In genomic region chr16:88844412-88845118, GRCh38 we compare ENCODE assay signal across 24 cellular contexts. TPM values are rescaled to one million over a fixed set of nuclear protein-coding genes. Genes with fewer than 3 reads are reported as not detected.
DNase-seq lines count a peak whose midpoint lies in the region; ATAC-seq, FAIRE-seq and TF ChIP-seq lines count a peak whose summit lies in the region.
"Had no signal": no experiment of that assay in that cellular context is flagged by ENCODE, and none has a peak within 500 bp of the region (broad histone marks: within the 10 kb centered on the region; RNA-seq: fewer than 3 reads in every experiment).

No MANE protein-coding gene starts in this region.

- H3K27me3 ChIP-seq in GM06990 (replicated peaks; ENCODE audit: control insufficient read depth, insufficient read depth, low read length) (no peaks in the 10 kb centered on the region), K562 (ENCODE audit: control insufficient read depth in 2 of 2, insufficient read depth in 2 of 2, low read length in 2 of 2) (no peaks in the 10 kb centered on the region), mesendoderm (ENCODE audit: insufficient read depth, low read length, poor library complexity) (no peaks in the 10 kb centered on the region), stomach (no peaks in the 10 kb centered on the region)
- H3K27me3 ChIP-seq: BLaER1 treated with 17β-estradiol and CSF1 and Interleukin-3, amounts not matched to agents 10 nM and 100 nM; cardiac muscle cell had no signal

- no peak overlapping the region for H3K18ac ChIP-seq in mesendoderm (ENCODE audit: low read length)

- no peak overlapping the region for H2AFZ ChIP-seq in K562 (ENCODE audit: low read depth, low read length)

- H3K4me2 ChIP-seq in K562 (ENCODE audit: insufficient read depth, low read length) (no peak overlapping the region), mesendoderm (ENCODE audit: low read length) (no peak overlapping the region)
- H3K4me2 ChIP-seq: BLaER1 treated with 17β-estradiol and CSF1 and Interleukin-3, amounts not matched to agents 10 nM and 100 nM had no signal

- no peak overlapping the region for H4K5ac ChIP-seq in mesendoderm (ENCODE audit: low read length)

- no peak overlapping the region for H3K4me3 ChIP-seq in GM06990 (replicated peaks; ENCODE audit: low read depth, low read length)
- no peak overlapping the region for H3K4me3 ChIP-seq in HFF-Myc (replicated peaks; ENCODE audit: low read depth, low read length)
- H3K4me3 ChIP-seq in K562, result no peak overlapping the region
- no peak overlapping the region for H3K4me3 ChIP-seq in mesendoderm (ENCODE audit: low read length)
- no peak overlapping the region for H3K4me3 ChIP-seq in stomach
- H3K4me3 ChIP-seq: BLaER1 treated with 17β-estradiol and CSF1 and Interleukin-3, amounts not matched to agents 10 nM and 100 nM; cardiac muscle cell; thoracic aorta had no signal

- in situ Hi-C loops in K562 (cut with MboI), result no loop called here

- DNase-seq in GM06990 (ENCODE audit: extremely low read depth, insufficient read length) (no peak), HFF-Myc (ENCODE audit: extremely low read depth, low read depth) (no peak), K562 (ENCODE audit: extremely low read depth in 1 of 4, low spot score in 3 of 4) (no peak), mesendoderm (peak; percentile 44), stomach (no peak), ecto neural progenitor cell (ENCODE audit: low spot score) (no peak)
- DNase-seq: activated CD4-positive, alpha-beta T cell treated with anti-CD3 and anti-CD28 coated beads, Interleukin-2, amount 50 U/mL, for 48 hours; activated naive CD8-positive, alpha-beta T cell treated with anti-CD3 and anti-CD28 coated beads for 36 hours; activated T-cell treated with anti-CD3 and anti-CD28 coated beads, Interleukin-2, amount 50 U/mL, for 48 hours; DMS79 treated with DMSO at 0.1 percent for 48 hours; effector memory CD4-positive, alpha-beta T cell; hypothalamus; left cardiac atrium; NCI-H2081; NCI-H69; stimulated activated CD4-positive, alpha-beta T cell treated with anti-CD3 and anti-CD28 coated beads, Interleukin-4, amount 100 ng/mL, for 1 hour; stimulated activated CD8-positive, alpha-beta memory T cell treated with anti-CD3 and anti-CD28 coated beads, Interleukin-4, amount 100 ng/mL, for 48 hours had no signal

- CTCF ChIA-PET in K562 (lab: Yijun Ruan, JAX; ENCODE audit: low intra/inter-chr PET ratio), result no interaction called here

- H2BK15ac ChIP-seq in mesendoderm (replicated peaks; ENCODE audit: low read depth), result no peak overlapping the region

- TF ChIP-seq CTCF in GM06990 (IDR thresholded peaks at IDR 0.05; ENCODE audit: insufficient read depth, low read length, poor library complexity, severe bottlenecking) (peak; percentile 25), HFF-Myc (IDR thresholded peaks at IDR 0.05; ENCODE audit: low read depth, low read length, missing control alignments) (peak; percentile 29), K562 (IDR thresholded peaks at IDR 0.05 in 2 of 3, conservative IDR thresholded peaks at IDR 0.05 in 1 of 3; ENCODE audit: insufficient read depth in 2 of 3, low read depth in 1 of 3, low read length in 3 of 3) (peak in 1 of 3 experiments; percentile 20; a peak in 1 of 6 replicates), stomach (IDR thresholded peaks at IDR 0.05) (no peak)

- peak; percentile 40; the same call in 2 of the 3 replicates for ATAC-seq in K562
- no peak for ATAC-seq in HG02678 (IDR thresholded peaks at IDR 0.05; ENCODE audit: unreplicated experiment)
- ATAC-seq: left cardiac atrium had no signal

- no peak overlapping the region for H3K23ac ChIP-seq in mesendoderm (ENCODE audit: low read length)

- H3K27ac ChIP-seq in K562 (ENCODE audit: extremely low read depth, low read depth, low read length), result no peak overlapping the region
- H3K27ac ChIP-seq in mesendoderm (ENCODE audit: low read depth, low read length), result no peak overlapping the region
- no peak overlapping the region for H3K27ac ChIP-seq in stomach
- H3K27ac ChIP-seq: cardiac muscle cell, thoracic aorta had no signal

- H2AK5ac ChIP-seq in mesendoderm (ENCODE audit: low read length), result no peak overlapping the region

- 68% methylated on average over 17 of the region's 17 CpGs for WGBS in K562 (ENCODE audit: insufficient coverage, low coverage, missing lambda C conversion rate)
- no CpG with 5 or more reads among the region's 17 CpGs for WGBS in mesendoderm (ENCODE audit: extremely low coverage, insufficient coverage, low lambda C conversion rate)
- WGBS in stomach, 5 donors, result 80 to 85% (median 83%) methylated on average over 17 of the region's 17 CpGs

- H3K9ac ChIP-seq in K562 (ENCODE audit: insufficient read depth in 1 of 2, low read depth in 2 of 2, low read length in 2 of 2), result no peak overlapping the region
- H3K9ac ChIP-seq in mesendoderm (ENCODE audit: low read length), result no peak overlapping the region

- H3K4me1 ChIP-seq in K562 (replicated peaks in 1 of 2; ENCODE audit: control insufficient read depth in 2 of 2, insufficient read depth in 2 of 2, low read length in 2 of 2), result peaks cover 0 to 43% of the 10 kb centered on the region in 2 experiments; a peak in 2 of 5 replicates
- no peaks in the 10 kb centered on the region for H3K4me1 ChIP-seq in mesendoderm (ENCODE audit: control insufficient read depth, low read depth, low read length)
- H3K4me1 ChIP-seq in stomach, result no peaks in the 10 kb centered on the region

- TF ChIP-seq EP300 in K562 (IDR thresholded peaks at IDR 0.05; ENCODE audit: low read length) (no peak), stomach (IDR thresholded peaks at IDR 0.05) (no peak)

- H3K9me3 ChIP-seq in K562 (replicated peaks; ENCODE audit: control insufficient read depth, insufficient read depth, low read depth, low read length), result no peaks in the 10 kb centered on the region
- H3K9me3 ChIP-seq in stomach, result no peaks in the 10 kb centered on the region
- H3K9me3 ChIP-seq: BLaER1 treated with 17β-estradiol and CSF1 and Interleukin-3, amounts not matched to agents 10 nM and 100 nM; thoracic aorta had no signal

- intact Hi-C loops in K562 (cut with micrococcal nuclease) (no loop called here), stomach (cut with DNase I; ENCODE audit: low total_unique reads) (no loop called here)

- H4K20me1 ChIP-seq in K562 (replicated peaks; ENCODE audit: control insufficient read depth, insufficient read depth, low read length), result no peaks in the 10 kb centered on the region

- TF ChIP-seq RAD21 in K562 (CRISPR knock-in tag; conservative IDR thresholded peaks at IDR 0.05 in 1 of 2, IDR thresholded peaks at IDR 0.05 in 1 of 2), result no peak

- no peak overlapping the region for H4K8ac ChIP-seq in mesendoderm (ENCODE audit: low read depth, low read length)

- TF ChIP-seq POLR2A in K562 (conservative IDR thresholded peaks at IDR 0.05) (no peak), stomach (IDR thresholded peaks at IDR 0.05) (no peak)

- H3K4ac ChIP-seq in mesendoderm (ENCODE audit: low read depth, low read length), result no peak overlapping the region

- POLR2A ChIA-PET in K562 (lab: Yijun Ruan, JAX), result interaction anchor here (0.8 kb wide), 1 partner anchor 12 kb away, joined by 3 read pairs; no protein-coding TSS in a partner anchor

- BruUV-seq in K562 (replicated peaks; lab: Mats Ljungman, UMichigan), result no TSS peak

- FAIRE-seq in K562 (lab: Jason Lieb, UNC), result no peak
- FAIRE-seq: GM12891 had no signal

- no peaks in the 10 kb centered on the region for H3K9me1 ChIP-seq in K562 (ENCODE audit: control insufficient read depth, insufficient read depth, low read length)

- no peaks in the 10 kb centered on the region for H3K79me1 ChIP-seq in mesendoderm (ENCODE audit: low read length)

- no peaks in the 10 kb centered on the region for H3K79me2 ChIP-seq in K562 (ENCODE audit: control insufficient read depth, insufficient read depth, low read length)
- H3K79me2 ChIP-seq in mesendoderm (ENCODE audit: control insufficient read depth, insufficient read depth, low read length), result no peaks in the 10 kb centered on the region

- no peak overlapping the region for H2BK5ac ChIP-seq in mesendoderm (ENCODE audit: low read length)

- H2BK120ac ChIP-seq in mesendoderm (ENCODE audit: low read depth, low read length), result no peak overlapping the region

- H3K36me3 ChIP-seq in GM06990 (ENCODE audit: control insufficient read depth, insufficient read depth, low read length) (peaks cover 8% of the 10 kb centered on the region), K562 (ENCODE audit: control insufficient read depth, insufficient read depth, low read length) (no peaks in the 10 kb centered on the region; the same call in 2 of the 3 replicates), mesendoderm (ENCODE audit: control insufficient read depth, insufficient read depth, low read length) (no peaks in the 10 kb centered on the region), stomach (peaks cover 7 to 74% (median 56%) of the 10 kb centered on the region in 4 donors)
- H3K36me3 ChIP-seq: cardiac muscle cell had no signal

- H3K56ac ChIP-seq in mesendoderm (ENCODE audit: low read length), result no peak overlapping the region

RNA-seq across cellular contexts. Expression of gene GALNS, which starts 12.2 kb away (rescaled TPM):
- total RNA-seq in K562 (2011; cell fraction: chromatin; rRNA removed; ENCODE audit: low replicate concordance), result 69.8 and 180 TPM in 2 replicates
- 70.5 and 71.6 TPM in 2 replicates for total RNA-seq in K562 (2011; cell fraction: nucleolus; rRNA removed)
- 50.8 and 56.2 TPM in 2 replicates for total RNA-seq in K562 (2011; cell fraction: nucleoplasm; rRNA removed)
- total RNA-seq in K562 (2014; rRNA removed), result 3.4 and 5.4 TPM in 2 replicates
- total RNA-seq in K562 (2014; rRNA removed; fragmentation: Illumina TruSeq; extraction: Trizol), result 2.4 and 4.1 TPM in 2 replicates
- total RNA-seq in K562 (2015; rRNA removed; fragmentation: Illumina TruSeq; extraction: Trizol), result 5.6 and 5.9 TPM in 2 replicates
- 12.3 and 13.2 TPM in 2 replicates for total RNA-seq in K562 (2021)
- polyA plus RNA-seq in K562 (2011; rRNA removed), result 3.9 and 4.3 TPM in 2 replicates
- 3.9 and 9.1 TPM in 2 replicates for polyA plus RNA-seq in K562 (2011; cell fraction: cytosol; rRNA removed)
- 20.2 and 34.5 TPM in 2 replicates for polyA plus RNA-seq in K562 (2011; cell fraction: nucleus; rRNA removed)
- 11.1 and 16.0 TPM in 2 replicates for polyA plus RNA-seq in K562 (2012)
- polyA plus RNA-seq in K562 (2014; fragmentation: Illumina TruSeq; extraction: Trizol), result 6.0 and 7.0 TPM in 2 replicates
- polyA plus RNA-seq in K562 (2014; fragmentation: Nextera tagmentation; extraction: Ambion mirVana), result under 1 TPM; 0.38 to 0.63 TPM
- 6.7 and 8.6 TPM in 2 replicates for polyA plus RNA-seq in K562 (2014; rRNA removed)
- polyA minus RNA-seq in K562 (2011; rRNA and poly(A)+ RNA removed), result 1.9 and 3.7 TPM in 2 replicates
- polyA minus RNA-seq in K562 (2011; cell fraction: cytosol; rRNA and poly(A)+ RNA removed), result 3.2 and 3.3 TPM in 2 replicates
- 7.0 and 7.8 TPM in 2 replicates for polyA minus RNA-seq in K562 (2011; cell fraction: nucleus; rRNA and poly(A)+ RNA removed)
- polyA plus RNA-seq in mesendoderm (2013, experiment 1 of 2), result 8.9 TPM
- 8.8 TPM for polyA plus RNA-seq in mesendoderm (2013, experiment 2 of 2)
- total RNA-seq in stomach, result 100 to 1,000 TPM in 1 of 5 donors, 10 to 100 TPM in 4; 16.2 to 110 (median 51.9) TPM
- 10 to 100 TPM in 2 of 3 donors, 1 to 10 TPM in 1; 8.6 to 16.6 (median 11.5) TPM for polyA plus RNA-seq in stomach

RNA-seq across cellular contexts. Expression of gene TRAPPC2L, which starts 12.4 kb away (rescaled TPM):
- 43.1 and 83.7 TPM in 2 replicates for total RNA-seq in K562 (2011; cell fraction: chromatin; rRNA removed; ENCODE audit: low replicate concordance)
- total RNA-seq in K562 (2011; cell fraction: nucleolus; rRNA removed), result 64.3 and 69.7 TPM in 2 replicates
- total RNA-seq in K562 (2011; cell fraction: nucleoplasm; rRNA removed), result 53.0 and 53.7 TPM in 2 replicates
- total RNA-seq in K562 (2014; rRNA removed) (60.4 and 77.5 TPM in 2 replicates), K562 (2014; rRNA removed; fragmentation: Illumina TruSeq; extraction: Trizol) (92.6 and 126 TPM in 2 replicates), K562 (2015; rRNA removed; fragmentation: Illumina TruSeq; extraction: Trizol) (61.1 and 69.1 TPM in 2 replicates), K562 (2021) (89.1 and 92.6 TPM in 2 replicates), stomach (10 to 100 TPM in 3 of 5 donors, 1 to 10 TPM in 2; 2.9 to 31.4 (median 25.2) TPM)
- polyA plus RNA-seq in K562 (2011; rRNA removed) (124 and 163 TPM in 2 replicates), K562 (2014; fragmentation: Illumina TruSeq; extraction: Trizol) (97.5 and 104 TPM in 2 replicates), K562 (2014; fragmentation: Nextera tagmentation; extraction: Ambion mirVana) (100 to 1,000 TPM; 345 to 398 TPM), K562 (2014; rRNA removed) (92.4 and 99.1 TPM in 2 replicates), stomach (100 to 1,000 TPM in 1 of 3 donors, 10 to 100 TPM in 2; 57.6 to 107 (median 91.4) TPM)
- 94.2 and 150 TPM in 2 replicates for polyA plus RNA-seq in K562 (2011; cell fraction: cytosol; rRNA removed)
- 96.2 and 120 TPM in 2 replicates for polyA plus RNA-seq in K562 (2011; cell fraction: nucleus; rRNA removed)
- 69.9 and 168 TPM in 2 replicates for polyA plus RNA-seq in K562 (2012)
- 28.3 and 55.3 TPM in 2 replicates for polyA minus RNA-seq in K562 (2011; rRNA and poly(A)+ RNA removed)
- 24.9 and 30.9 TPM in 2 replicates for polyA minus RNA-seq in K562 (2011; cell fraction: cytosol; rRNA and poly(A)+ RNA removed)
- 30.4 and 33.3 TPM in 2 replicates for polyA minus RNA-seq in K562 (2011; cell fraction: nucleus; rRNA and poly(A)+ RNA removed)
- polyA plus RNA-seq in mesendoderm (2013, experiment 1 of 2), result 108 TPM
- 109 TPM for polyA plus RNA-seq in mesendoderm (2013, experiment 2 of 2)

RNA-seq across cellular contexts. Expression of gene PABPN1L, which starts 21.9 kb away (rescaled TPM):
- 0.46 and 2.2 TPM in 2 replicates for total RNA-seq in K562 (2011; cell fraction: chromatin; rRNA removed; ENCODE audit: low replicate concordance)
- total RNA-seq in K562 (2011; cell fraction: nucleolus; rRNA removed), result 0.26 and 0.50 TPM in 2 replicates
- 0.29 and 0.99 TPM in 2 replicates for total RNA-seq in K562 (2011; cell fraction: nucleoplasm; rRNA removed)
- total RNA-seq in K562 (2014; rRNA removed) (0.32 TPM in 1 of 2 replicates, not detected in the other), K562 (2014; rRNA removed; fragmentation: Illumina TruSeq; extraction: Trizol) (not detected in 2 replicates), K562 (2015; rRNA removed; fragmentation: Illumina TruSeq; extraction: Trizol) (0.19 TPM in 1 of 2 replicates, not detected in the other), K562 (2021) (0.29 TPM in 1 of 2 replicates, not detected in the other), stomach (not detected)
- polyA plus RNA-seq in K562 (2011; rRNA removed) (not detected in 2 replicates), K562 (2014; fragmentation: Illumina TruSeq; extraction: Trizol) (not detected in 2 replicates), K562 (2014; fragmentation: Nextera tagmentation; extraction: Ambion mirVana) (not detected), K562 (2014; rRNA removed) (0.11 TPM in 1 of 2 replicates, not detected in the other), stomach (under 1 TPM in 1 of 3 donors, not detected in 2; 0.15 TPM)
- not detected in 2 replicates for polyA plus RNA-seq in K562 (2011; cell fraction: cytosol; rRNA removed)
- polyA plus RNA-seq in K562 (2011; cell fraction: nucleus; rRNA removed), result 0.55 and 0.58 TPM in 2 replicates
- polyA plus RNA-seq in K562 (2012), result 0.29 and 0.71 TPM in 2 replicates
- not detected in 2 replicates for polyA minus RNA-seq in K562 (2011; rRNA and poly(A)+ RNA removed)
- polyA minus RNA-seq in K562 (2011; cell fraction: cytosol; rRNA and poly(A)+ RNA removed), result not detected in 2 replicates
- not detected in 2 replicates for polyA minus RNA-seq in K562 (2011; cell fraction: nucleus; rRNA and poly(A)+ RNA removed)
- polyA plus RNA-seq in mesendoderm (2013, experiment 1 of 2), result not detected
- not detected for polyA plus RNA-seq in mesendoderm (2013, experiment 2 of 2)
- total RNA-seq: activated naive CD8-positive, alpha-beta T cell treated with anti-CD3 and anti-CD28 coated beads for 36 hours; cardiac muscle cell; left cardiac atrium; osteocyte; skeletal muscle tissue; thoracic aorta had no signal

RNA-seq across cellular contexts. Expression of gene APRT, which starts 32.8 kb away (rescaled TPM):
- total RNA-seq in K562 (2011; cell fraction: chromatin; rRNA removed; ENCODE audit: low replicate concordance), result 35.4 and 135 TPM in 2 replicates
- total RNA-seq in K562 (2011; cell fraction: nucleolus; rRNA removed), result 138 and 183 TPM in 2 replicates
- 82.7 and 89.3 TPM in 2 replicates for total RNA-seq in K562 (2011; cell fraction: nucleoplasm; rRNA removed)
- total RNA-seq in K562 (2014; rRNA removed), result 409 and 555 TPM in 2 replicates
- total RNA-seq in K562 (2014; rRNA removed; fragmentation: Illumina TruSeq; extraction: Trizol), result 86.2 and 129 TPM in 2 replicates
- total RNA-seq in K562 (2015; rRNA removed; fragmentation: Illumina TruSeq; extraction: Trizol), result 213 and 224 TPM in 2 replicates
- 340 and 359 TPM in 2 replicates for total RNA-seq in K562 (2021)
- polyA plus RNA-seq in K562 (2011; rRNA removed), result 146 and 234 TPM in 2 replicates
- 130 and 287 TPM in 2 replicates for polyA plus RNA-seq in K562 (2011; cell fraction: cytosol; rRNA removed)
- polyA plus RNA-seq in K562 (2011; cell fraction: nucleus; rRNA removed), result 161 and 192 TPM in 2 replicates
- 290 and 337 TPM in 2 replicates for polyA plus RNA-seq in K562 (2012)
- polyA plus RNA-seq in K562 (2014; fragmentation: Illumina TruSeq; extraction: Trizol), result 94.4 and 200 TPM in 2 replicates
- polyA plus RNA-seq in K562 (2014; fragmentation: Nextera tagmentation; extraction: Ambion mirVana), result 100 to 1,000 TPM in 1 of 2 experiments, 10 to 100 TPM in 1; 41.7 to 116 TPM
- 354 and 422 TPM in 2 replicates for polyA plus RNA-seq in K562 (2014; rRNA removed)
- 17.6 and 29.0 TPM in 2 replicates for polyA minus RNA-seq in K562 (2011; rRNA and poly(A)+ RNA removed)
- polyA minus RNA-seq in K562 (2011; cell fraction: cytosol; rRNA and poly(A)+ RNA removed), result 127 and 142 TPM in 2 replicates
- 49.9 and 62.3 TPM in 2 replicates for polyA minus RNA-seq in K562 (2011; cell fraction: nucleus; rRNA and poly(A)+ RNA removed)
- polyA plus RNA-seq in mesendoderm (2013, experiment 1 of 2), result 300 TPM
- polyA plus RNA-seq in mesendoderm (2013, experiment 2 of 2), result 305 TPM
- 100 to 1,000 TPM in 2 of 5 donors, 10 to 100 TPM in 3; 18.1 to 340 (median 85.3) TPM for total RNA-seq in stomach
- 100 to 1,000 TPM; 224 to 250 (median 241) TPM for polyA plus RNA-seq in stomach

RNA-seq across cellular contexts. Expression of gene CDT1, which starts 41.0 kb away (rescaled TPM):
- total RNA-seq in K562 (2011; cell fraction: chromatin; rRNA removed; ENCODE audit: low replicate concordance), result 14.1 and 55.6 TPM in 2 replicates
- 67.5 and 87.8 TPM in 2 replicates for total RNA-seq in K562 (2011; cell fraction: nucleolus; rRNA removed)
- total RNA-seq in K562 (2011; cell fraction: nucleoplasm; rRNA removed), result 29.4 and 38.8 TPM in 2 replicates
- total RNA-seq in K562 (2014; rRNA removed), result 114 and 119 TPM in 2 replicates
- total RNA-seq in K562 (2014; rRNA removed; fragmentation: Illumina TruSeq; extraction: Trizol), result 3.4 and 4.4 TPM in 2 replicates
- total RNA-seq in K562 (2015; rRNA removed; fragmentation: Illumina TruSeq; extraction: Trizol), result 14.4 and 17.9 TPM in 2 replicates
- 173 and 178 TPM in 2 replicates for total RNA-seq in K562 (2021)
- polyA plus RNA-seq in K562 (2011; rRNA removed), result 14.2 and 29.4 TPM in 2 replicates
- 48.5 and 101 TPM in 2 replicates for polyA plus RNA-seq in K562 (2011; cell fraction: cytosol; rRNA removed)
- polyA plus RNA-seq in K562 (2011; cell fraction: nucleus; rRNA removed), result 38.4 and 58.3 TPM in 2 replicates
- polyA plus RNA-seq in K562 (2012), result 68.4 and 200 TPM in 2 replicates
- 9.3 and 47.1 TPM in 2 replicates for polyA plus RNA-seq in K562 (2014; fragmentation: Illumina TruSeq; extraction: Trizol)
- polyA plus RNA-seq in K562 (2014; fragmentation: Nextera tagmentation; extraction: Ambion mirVana), result 1 to 10 TPM in 1 of 2 experiments, under 1 TPM in 1; 0.92 to 1.6 TPM
- polyA plus RNA-seq in K562 (2014; rRNA removed), result 53.6 and 65.8 TPM in 2 replicates
- polyA minus RNA-seq in K562 (2011; rRNA and poly(A)+ RNA removed), result 9.8 and 10.4 TPM in 2 replicates
- polyA minus RNA-seq in K562 (2011; cell fraction: cytosol; rRNA and poly(A)+ RNA removed), result 102 and 178 TPM in 2 replicates
- polyA minus RNA-seq in K562 (2011; cell fraction: nucleus; rRNA and poly(A)+ RNA removed), result 25.2 and 25.9 TPM in 2 replicates
- 38.9 TPM for polyA plus RNA-seq in mesendoderm (2013, experiment 1 of 2)
- 37.7 TPM for polyA plus RNA-seq in mesendoderm (2013, experiment 2 of 2)
- 100 to 1,000 TPM in 1 of 5 donors, 10 to 100 TPM in 1, 1 to 10 TPM in 3; 1.5 to 147 (median 8.7) TPM for total RNA-seq in stomach
- polyA plus RNA-seq in stomach, result 1 to 10 TPM; 3.2 to 5.2 (median 4.1) TPM

Comparison
In these comparisons a context has a peak if more than half of its experiments do, and no peak if none do; other contexts are left out.
1. CTCF ChIP-seq: peak in GM06990 (single experiment) and HFF-Myc (single experiment); none in stomach (0 of 7).